Comparison of ENCODE assay signal across 9 cellular contexts in the genomic region with DNA sequence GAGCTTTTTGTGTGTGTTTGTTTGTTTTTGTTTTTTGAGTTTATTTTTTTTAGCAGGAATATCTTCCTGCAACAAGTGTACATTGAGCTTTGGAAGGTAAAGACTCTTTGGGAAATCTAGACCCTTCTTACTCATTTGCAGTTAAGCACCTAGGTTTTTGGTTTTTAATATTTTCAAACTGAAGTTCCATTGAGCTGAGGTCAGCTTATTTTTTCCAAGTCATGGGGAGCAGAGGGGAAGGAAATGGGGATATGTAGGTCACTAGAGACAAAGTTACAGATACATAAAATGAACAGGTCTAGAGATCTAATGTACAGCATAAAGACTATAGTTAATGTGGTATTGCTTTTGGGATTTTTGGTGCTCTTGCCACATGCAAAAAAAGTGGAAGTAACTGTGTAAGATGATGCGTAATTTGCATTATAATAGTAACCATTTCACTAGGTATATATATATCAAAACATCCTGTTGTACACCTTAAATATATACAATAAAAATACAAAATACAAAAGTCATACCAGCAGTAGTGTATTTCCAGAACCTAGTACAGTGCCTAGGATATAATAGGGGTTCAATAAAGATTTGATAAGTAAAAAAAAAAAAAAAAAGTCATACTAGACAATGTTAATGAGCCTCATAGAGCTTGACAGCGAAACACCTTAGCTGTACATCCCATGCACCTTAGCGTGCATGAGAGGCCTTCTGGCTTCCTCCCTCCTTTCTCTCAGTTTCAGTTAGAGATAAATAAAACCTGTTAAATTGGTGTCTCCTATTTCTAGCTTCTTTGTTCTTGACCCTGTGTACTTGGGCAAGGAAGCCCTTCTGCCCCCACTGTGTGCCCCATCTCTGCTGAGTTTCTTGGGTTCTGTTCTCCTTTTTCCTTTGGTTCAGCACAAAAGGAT. TPM values are rescaled to one million over a fixed set of nuclear protein-coding genes. Genes with fewer than 3 reads are reported as not detected.
DNase-seq lines count a peak whose midpoint lies in the region; ATAC-seq, FAIRE-seq and TF ChIP-seq lines count a peak whose summit lies in the region.
"Had no signal": no experiment of that assay in that cellular context is flagged by ENCODE, and none has a peak within 500 bp of the region (broad histone marks: within the 10 kb centered on the region; RNA-seq: fewer than 3 reads in every experiment).

No MANE protein-coding gene starts in this region.

- H3K4me1 ChIP-seq in cardiac muscle cell (ENCODE audit: low read depth) (no peaks in the 10 kb centered on the region), heart left ventricle (peaks cover 0 to 12% (median 2%) of the 10 kb centered on the region in 12 donors), small intestine (ENCODE audit: control insufficient read depth in 2 of 2, insufficient read depth in 1 of 2, low read depth in 1 of 2, low read length in 1 of 2) (no peaks in the 10 kb centered on the region)

- H3K36me3 ChIP-seq in cardiac muscle cell: peaks cover 9% of the 10 kb centered on the region
- peaks cover 0 to 56% (median 42%) of the 10 kb centered on the region in 9 donors for H3K36me3 ChIP-seq in heart left ventricle
- H3K36me3 ChIP-seq in small intestine (ENCODE audit: control insufficient read depth in 2 of 2, insufficient read depth in 2 of 2, low read length in 2 of 2): peaks cover 0 to 2% of the 10 kb centered on the region in 2 donors

- DNase-seq in cardiac muscle cell (ENCODE audit: low read depth in 1 of 2, low spot score in 1 of 2) (no peak), heart left ventricle (no peak), mesenteric fat pad (ENCODE audit: low spot score) (no peak), coronary artery (ENCODE audit: low spot score) (no peak), small intestine (no peak)
- DNase-seq in stimulated activated naive CD4-positive, alpha-beta T cell treated with Interleukin-2 at 50 U/mL for 16 hours (lab: John Stamatoyannopoulos, UW): no peak
- DNase-seq: NCI-H524 had no signal

- FAIRE-seq in small intestine (lab: Jason Lieb, UNC): no peak

- no peaks in the 10 kb centered on the region for H3K27me3 ChIP-seq in cardiac muscle cell
- no peaks in the 10 kb centered on the region for H3K27me3 ChIP-seq in heart left ventricle
- H3K27me3 ChIP-seq in small intestine (ENCODE audit: control insufficient read depth in 2 of 2, insufficient read depth in 2 of 2, low read length in 2 of 2): no peaks in the 10 kb centered on the region

- intact Hi-C loops in heart left ventricle (cut with DNase I): no loop called here

- no peak for TF ChIP-seq POLR2A in heart left ventricle (IDR thresholded peaks at IDR 0.05)

- TF ChIP-seq CTCF in cardiac muscle cell (IDR thresholded peaks at IDR 0.05; ENCODE audit: low read depth, low read length): no peak
- no peak for TF ChIP-seq CTCF in heart left ventricle (IDR thresholded peaks at IDR 0.05)
- no peak for TF ChIP-seq CTCF in coronary artery (IDR thresholded peaks at IDR 0.05)

- H3K4me3 ChIP-seq in cardiac muscle cell (no peak overlapping the region), heart left ventricle (no peak overlapping the region), coronary artery (no peak overlapping the region), small intestine (ENCODE audit: low read depth in 1 of 2, low read length in 2 of 2) (no peak overlapping the region)

- ATAC-seq in heart left ventricle (no peak), HG02642 (IDR thresholded peaks at IDR 0.05; ENCODE audit: poor library complexity, unreplicated experiment) (peak; percentile 97), HG03565 (IDR thresholded peaks at IDR 0.05; ENCODE audit: unreplicated experiment) (peak; percentile 94)

- H3K27ac ChIP-seq in cardiac muscle cell: peak overlapping the region; percentile 17
- no peak overlapping the region for H3K27ac ChIP-seq in heart left ventricle
- no peak overlapping the region for H3K27ac ChIP-seq in coronary artery
- H3K27ac ChIP-seq in small intestine (ENCODE audit: low read depth in 1 of 2, low read length in 1 of 2): no peak overlapping the region

- 95 to 98% (median 96%) methylated on average over 3 of the region's 3 CpGs for WGBS in heart left ventricle, 4 donors
- WGBS in small intestine, 3 donors: 87 to 97% (median 88%) methylated on average over 3 of the region's 3 CpGs

- H3K9me3 ChIP-seq in cardiac muscle cell (ENCODE audit: low read depth): no peaks in the 10 kb centered on the region
- H3K9me3 ChIP-seq in heart left ventricle: no peaks in the 10 kb centered on the region
- H3K9me3 ChIP-seq in small intestine (ENCODE audit: control insufficient read depth, low read depth): no peaks in the 10 kb centered on the region

RNA-seq across cellular contexts. Expression of a gene that starts 22.7 kb away (rescaled TPM):
- total RNA-seq in cardiac muscle cell: 8.4 and 12.4 TPM in 2 replicates
- polyA plus RNA-seq in cardiac muscle cell: 22.9 and 40.6 TPM in 2 replicates
- total RNA-seq in heart left ventricle: 10 to 100 TPM; 10.6 to 28.2 (median 16.6) TPM
- 10 to 100 TPM; 15.7 to 17.7 TPM for polyA plus RNA-seq in heart left ventricle
- 23.3 TPM for total RNA-seq in mesenteric fat pad
- 10 to 100 TPM; 11.9 to 16.5 (median 15.8) TPM for polyA plus RNA-seq in small intestine

RNA-seq across cellular contexts. Expression of a gene that starts 34.6 kb away (rescaled TPM):
- total RNA-seq in cardiac muscle cell (26.6 and 60.4 TPM in 2 replicates), heart left ventricle (100 to 1,000 TPM in 8 of 9 donors, 10 to 100 TPM in 1; 95.7 to 247 (median 159) TPM), mesenteric fat pad (110 TPM)
- polyA plus RNA-seq in cardiac muscle cell (14.4 and 28.6 TPM in 2 replicates), heart left ventricle (10 to 100 TPM; 45.0 to 63.6 TPM), small intestine (1 to 10 TPM; 2.7 to 3.6 (median 3.5) TPM)

RNA-seq across cellular contexts. Expression of a gene that starts 43.6 kb away (rescaled TPM):
- total RNA-seq in cardiac muscle cell (26.7 and 60.3 TPM in 2 replicates), heart left ventricle (10 to 100 TPM; 18.8 to 35.8 (median 26.9) TPM), mesenteric fat pad (86.0 TPM)
- polyA plus RNA-seq in cardiac muscle cell (38.1 and 45.0 TPM in 2 replicates), heart left ventricle (10 to 100 TPM in 1 of 2 donors, 1 to 10 TPM in 1; 5.0 to 20.4 TPM), small intestine (10 to 100 TPM; 25.9 to 38.0 (median 29.1) TPM)

Comparison
In these comparisons a context has a peak if more than half of its experiments do, and no peak if none do; other contexts are left out.
1. ATAC-seq: peak in HG02642 (single experiment) and HG03565 (single experiment); none in heart left ventricle (0 of 4).